8 cellular contexts compared by ENCODE assay signal in the genomic region with DNA sequence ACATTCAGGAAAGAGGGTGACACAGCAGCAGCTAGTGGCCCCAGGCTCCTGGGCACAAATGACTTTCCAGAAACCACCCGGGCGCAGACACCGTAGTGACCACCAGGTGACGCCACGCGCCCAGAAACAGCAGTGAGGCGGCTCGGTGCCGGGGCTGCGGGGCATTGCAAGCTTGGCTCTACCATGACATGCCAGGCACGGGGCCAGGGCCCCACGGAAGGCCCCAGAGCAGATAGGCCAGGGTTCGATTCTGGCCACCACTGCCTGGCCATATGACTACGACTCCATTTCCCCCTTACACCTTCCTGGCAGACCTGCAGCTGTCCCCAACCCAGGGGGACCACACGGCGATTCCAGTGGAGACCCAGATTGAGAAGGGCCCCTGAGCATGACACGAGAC. TPM values are rescaled to one million over a fixed set of nuclear protein-coding genes. Genes with fewer than 3 reads are reported as not detected.
DNase-seq lines count a peak whose midpoint lies in the region; ATAC-seq and TF ChIP-seq lines count a peak whose summit lies in the region.

No MANE protein-coding gene starts in this region.

- H3K36me3 ChIP-seq in neuronal stem cell (replicated peaks in 1 of 2; ENCODE audit: control insufficient read depth in 2 of 2, insufficient read depth in 2 of 2, low read length in 2 of 2), result peaks cover 25 to 38% of the 10 kb centered on the region in 2 donors

- H3K4ac ChIP-seq in neuronal stem cell (ENCODE audit: low read length), result no peak overlapping the region

- H3K79me1 ChIP-seq in neuronal stem cell (ENCODE audit: low read depth, low read length), result peaks cover 3% of the 10 kb centered on the region

- peak overlapping the region; percentile 8 for H3K23ac ChIP-seq in neuronal stem cell (ENCODE audit: low read depth, low read length, poor library complexity)

- no peak for ATAC-seq in GM18520 (IDR thresholded peaks at IDR 0.05; ENCODE audit: unreplicated experiment)

- H2AFZ ChIP-seq in neuronal stem cell (ENCODE audit: low read length), result no peak overlapping the region

- H3K27me3 ChIP-seq in neuronal stem cell (ENCODE audit: control insufficient read depth in 3 of 3, insufficient read depth in 3 of 3, low read depth in 1 of 3, low read length in 3 of 3), result no peaks in the 10 kb centered on the region

- H3K4me2 ChIP-seq in neuronal stem cell (ENCODE audit: insufficient read depth, low read length, poor library complexity, severe bottlenecking), result no peak overlapping the region

- no peak overlapping the region for H2BK12ac ChIP-seq in neuronal stem cell (ENCODE audit: low read length)

- H4K91ac ChIP-seq in neuronal stem cell (ENCODE audit: low read depth, low read length, poor library complexity), result no peak overlapping the region

- peaks cover 30% of the 10 kb centered on the region for H3K27me3 Mint-ChIP-seq in activated T-helper 1 cell treated with anti-CD3 and anti-CD28 coated beads, Interleukin-12 subunit alpha, Interleukin-12 subunit beta, Interleukin-2, Interleukin-4 antibody, amounts not matched to agents 30 ng/mL and 10 ng/mL and 1 ng/mL, durations not matched to agents 14 hours and 24 hours and 36 hours (ENCODE audit: insufficient read depth)

- H3K27ac Mint-ChIP-seq in activated T-helper 1 cell treated with anti-CD3 and anti-CD28 coated beads, Interleukin-12 subunit alpha, Interleukin-12 subunit beta, Interleukin-2, Interleukin-4 antibody, amounts not matched to agents 30 ng/mL and 10 ng/mL and 1 ng/mL, durations not matched to agents 14 hours and 24 hours and 36 hours, result no peak overlapping the region

- H3K4me1 Mint-ChIP-seq in activated T-helper 1 cell treated with anti-CD3 and anti-CD28 coated beads, Interleukin-12 subunit alpha, Interleukin-12 subunit beta, Interleukin-2, Interleukin-4 antibody, amounts not matched to agents 30 ng/mL and 10 ng/mL and 1 ng/mL, durations not matched to agents 14 hours and 24 hours and 36 hours (ENCODE audit: low read depth), result peaks cover 7% of the 10 kb centered on the region

- H3K9me3 Mint-ChIP-seq in activated T-helper 1 cell treated with anti-CD3 and anti-CD28 coated beads, Interleukin-12 subunit alpha, Interleukin-12 subunit beta, Interleukin-2, Interleukin-4 antibody, amounts not matched to agents 30 ng/mL and 10 ng/mL and 1 ng/mL, durations not matched to agents 14 hours and 24 hours and 36 hours, result no peaks in the 10 kb centered on the region

- H4K8ac ChIP-seq in neuronal stem cell (ENCODE audit: low read depth, low read length), result no peak overlapping the region

- H3K18ac ChIP-seq in neuronal stem cell (ENCODE audit: low read length), result no peak overlapping the region

- H3K4me1 ChIP-seq in neuronal stem cell (ENCODE audit: control insufficient read depth in 2 of 2, insufficient read depth in 1 of 2, low read depth in 1 of 2, low read length in 2 of 2), result peaks cover 17 to 29% of the 10 kb centered on the region in 2 donors

- no peak overlapping the region for H3K9ac ChIP-seq in neuronal stem cell (ENCODE audit: low read depth, low read length, poor library complexity)

- no peaks in the 10 kb centered on the region for H3K36me3 Mint-ChIP-seq in activated T-helper 1 cell treated with anti-CD3 and anti-CD28 coated beads, Interleukin-12 subunit alpha, Interleukin-12 subunit beta, Interleukin-2, Interleukin-4 antibody, amounts not matched to agents 30 ng/mL and 10 ng/mL and 1 ng/mL, durations not matched to agents 14 hours and 24 hours and 36 hours (ENCODE audit: low read depth)

- H3K27ac ChIP-seq in neuronal stem cell (replicated peaks; ENCODE audit: low read length) (no peak overlapping the region), substantia nigra (ENCODE audit: low read depth, low read length, poor library complexity, severe bottlenecking) (no peak overlapping the region)

- WGBS in neuronal stem cell (ENCODE audit: extremely low coverage in 2 of 2, insufficient read length in 2 of 2, insufficient replicate concordance in 1 of 2), 2 donors, result no CpG with 5 or more reads among the region's 17 CpGs

- TF ChIP-seq CTCF in LNCAP (IDR thresholded peaks at IDR 0.05) (peak; percentile 97), fibroblast of pulmonary artery (IDR thresholded peaks at IDR 0.05; ENCODE audit: low read length, missing control alignments) (peak; percentile 93)

- DNase-seq in ELR (ENCODE audit: low read depth), result peak; percentile 78
- DNase-seq in RPMI8226, result peak; percentile 90
- DNase-seq in activated T-helper 1 cell treated with anti-CD3 and anti-CD28 coated beads, Interleukin-12 subunit alpha, Interleukin-12 subunit beta, Interleukin-2, Interleukin-4 antibody, amounts not matched to agents 30 ng/mL and 10 ng/mL and 1 ng/mL, durations not matched to agents 14 hours and 24 hours and 36 hours (ENCODE audit: low spot score), result peak; percentile 75
- DNase-seq in fibroblast of pulmonary artery (ENCODE audit: low read depth), result peak; percentile 77
- DNase-seq in neuronal stem cell (ENCODE audit: low spot score), result peak; percentile 64
- DNase-seq in substantia nigra (lab: John Stamatoyannopoulos, UW), result peak in 48 of 49 donors; percentile 24 to 92 (median 77)

- no peaks in the 10 kb centered on the region for H3K9me3 ChIP-seq in neuronal stem cell (replicated peaks in 1 of 2; ENCODE audit: control insufficient read depth in 2 of 2, insufficient read depth in 1 of 2, low read depth in 1 of 2, low read length in 2 of 2)

- no peak overlapping the region for H2BK120ac ChIP-seq in neuronal stem cell (ENCODE audit: low read depth, low read length)

- H3K4me3 Mint-ChIP-seq in activated T-helper 1 cell treated with anti-CD3 and anti-CD28 coated beads, Interleukin-12 subunit alpha, Interleukin-12 subunit beta, Interleukin-2, Interleukin-4 antibody, amounts not matched to agents 30 ng/mL and 10 ng/mL and 1 ng/mL, durations not matched to agents 14 hours and 24 hours and 36 hours, result no peak overlapping the region

- no peak overlapping the region for H2BK5ac ChIP-seq in neuronal stem cell (ENCODE audit: low read length)

- H3K14ac ChIP-seq in neuronal stem cell (ENCODE audit: low read length), result no peak overlapping the region

- no peak overlapping the region for H2BK15ac ChIP-seq in neuronal stem cell (ENCODE audit: low read length)

- H3K4me3 ChIP-seq in fibroblast of pulmonary artery (replicated peaks; ENCODE audit: low read depth, low read length) (no peak overlapping the region), neuronal stem cell (ENCODE audit: low read length in 2 of 2) (no peak overlapping the region)

- H2AK5ac ChIP-seq in neuronal stem cell (ENCODE audit: low read depth, low read length), result no peak overlapping the region

- intact Hi-C loops in activated T-helper 1 cell treated with anti-CD3 and anti-CD28 coated beads, Interleukin-12 subunit alpha, Interleukin-12 subunit beta, Interleukin-2, Interleukin-4 antibody, amounts not matched to agents 30 ng/mL and 10 ng/mL and 1 ng/mL, durations not matched to agents 14 hours and 24 hours and 36 hours (cut with micrococcal nuclease), result loop anchor here (1.0 kb wide), 4 partner anchors 12 to 297 kb away; no protein-coding TSS in a partner anchor

RNA-seq across cellular contexts. Expression of a gene that starts 6.7 kb away (rescaled TPM):
- total RNA-seq in activated T-helper 1 cell treated with anti-CD3 and anti-CD28 coated beads, Interleukin-12 subunit alpha, Interleukin-12 subunit beta, Interleukin-2, Interleukin-4 antibody, amounts not matched to agents 30 ng/mL and 10 ng/mL and 1 ng/mL, durations not matched to agents 14 hours and 24 hours and 36 hours, result 0.52 and 0.96 TPM in 2 replicates
- polyA plus RNA-seq in neuronal stem cell (2013, experiment 1 of 2), result 30.6 TPM
- polyA plus RNA-seq in neuronal stem cell (2013, experiment 2 of 2), result 27.2 TPM

RNA-seq across cellular contexts. Expression of a gene that starts 12.1 kb away (rescaled TPM):
- 98.9 and 101 TPM in 2 replicates for total RNA-seq in activated T-helper 1 cell treated with anti-CD3 and anti-CD28 coated beads, Interleukin-12 subunit alpha, Interleukin-12 subunit beta, Interleukin-2, Interleukin-4 antibody, amounts not matched to agents 30 ng/mL and 10 ng/mL and 1 ng/mL, durations not matched to agents 14 hours and 24 hours and 36 hours
- 41.3 TPM for polyA plus RNA-seq in neuronal stem cell (2013, experiment 1 of 2)
- 39.6 TPM for polyA plus RNA-seq in neuronal stem cell (2013, experiment 2 of 2)

RNA-seq across cellular contexts. Expression of a gene that starts 12.3 kb away (rescaled TPM):
- total RNA-seq in activated T-helper 1 cell treated with anti-CD3 and anti-CD28 coated beads, Interleukin-12 subunit alpha, Interleukin-12 subunit beta, Interleukin-2, Interleukin-4 antibody, amounts not matched to agents 30 ng/mL and 10 ng/mL and 1 ng/mL, durations not matched to agents 14 hours and 24 hours and 36 hours, result 73.9 and 77.5 TPM in 2 replicates
- 53.1 TPM for polyA plus RNA-seq in neuronal stem cell (2013, experiment 1 of 2)
- 52.7 TPM for polyA plus RNA-seq in neuronal stem cell (2013, experiment 2 of 2)

RNA-seq across cellular contexts. Expression of a gene that starts 12.3 kb away (rescaled TPM):
- total RNA-seq in activated T-helper 1 cell treated with anti-CD3 and anti-CD28 coated beads, Interleukin-12 subunit alpha, Interleukin-12 subunit beta, Interleukin-2, Interleukin-4 antibody, amounts not matched to agents 30 ng/mL and 10 ng/mL and 1 ng/mL, durations not matched to agents 14 hours and 24 hours and 36 hours, result 90.6 and 91.3 TPM in 2 replicates
- 26.4 TPM for polyA plus RNA-seq in neuronal stem cell (2013, experiment 1 of 2)
- polyA plus RNA-seq in neuronal stem cell (2013, experiment 2 of 2), result 26.4 TPM
